Comparison of ENCODE assay signal across 8 cellular contexts in genomic region chr7:1473864-1474512, GRCh38. TPM values are rescaled to one million over a fixed set of nuclear protein-coding genes. Genes with fewer than 3 reads are reported as not detected.
DNase-seq lines count a peak whose midpoint lies in the region; ATAC-seq, FAIRE-seq and TF ChIP-seq lines count a peak whose summit lies in the region.

No MANE protein-coding gene starts in this region.

- no peak overlapping the region for H3K9ac ChIP-seq in OCI-LY3 (ENCODE audit: low read length)

- ATAC-seq in mucosa of descending colon (peak; percentile 96), HG03432 (IDR thresholded peaks at IDR 0.05; ENCODE audit: unreplicated experiment) (no peak)

- no peaks in the 10 kb centered on the region for H3K79me2 ChIP-seq in OCI-LY3 (ENCODE audit: low read length)

- H3K36me3 ChIP-seq in OCI-LY3 (replicated peaks; ENCODE audit: low read depth, low read length) (peaks cover 2% of the 10 kb centered on the region), mucosa of descending colon (ENCODE audit: low read depth) (peaks cover 5% of the 10 kb centered on the region)

- intact Hi-C loops in mucosa of descending colon (cut with DNase I, micrococcal nuclease): no loop called here

- no peaks in the 10 kb centered on the region for H4K20me1 ChIP-seq in OCI-LY3 (ENCODE audit: insufficient read depth, low read length)

- no peak overlapping the region for H2AFZ ChIP-seq in OCI-LY3 (ENCODE audit: low read depth, low read length)

- H3K27ac ChIP-seq in OCI-LY3 (ENCODE audit: low read length): no peak overlapping the region

- H3K4me1 ChIP-seq in OCI-LY3 (ENCODE audit: low read length): no peaks in the 10 kb centered on the region
- H3K4me1 ChIP-seq in mucosa of descending colon (ENCODE audit: low read depth): peaks cover 9% of the 10 kb centered on the region

- DNase-seq in KG1 (lab: John Stamatoyannopoulos, UW) (peak; percentile 22), epidermal melanocyte (ENCODE audit: insufficient read length, low spot score) (peak; percentile 99), mucosa of descending colon (peak; percentile 94 to 95 (median 94))
- peak; percentile 96 for DNase-seq in activated CD8-positive, alpha-beta memory T cell treated with anti-CD3 and anti-CD28 coated beads, Interleukin-2, amount 50 U/mL, for 48 hours
- peak; percentile 78 for DNase-seq in stimulated activated CD8-positive, alpha-beta memory T cell treated with anti-CD3 and anti-CD28 coated beads, Interleukin-4, amount 100 ng/mL, for 24 hours (ENCODE audit: low read depth)

- no peaks in the 10 kb centered on the region for H3K27me3 ChIP-seq in OCI-LY3 (ENCODE audit: low read depth, low read length)

- H3K4me3 ChIP-seq in OCI-LY3 (ENCODE audit: low read length): no peak overlapping the region
- no peak overlapping the region for H3K4me3 ChIP-seq in mucosa of descending colon

- FAIRE-seq in G401.6 (lab: Jason Lieb, UNC): peak; percentile 74

- peak; percentile 59 for TF ChIP-seq CTCF in OCI-LY3 (IDR thresholded peaks at IDR 0.05; ENCODE audit: low read depth, low read length)
- peak; percentile 96 for TF ChIP-seq CTCF in mucosa of descending colon (IDR thresholded peaks at IDR 0.05)

- no peak overlapping the region for H3K4me2 ChIP-seq in OCI-LY3 (ENCODE audit: low read length)

- H3K9me3 ChIP-seq in OCI-LY3 (ENCODE audit: insufficient read depth, low read length): no peaks in the 10 kb centered on the region
- no peaks in the 10 kb centered on the region for H3K9me3 ChIP-seq in mucosa of descending colon

RNA-seq across cellular contexts. Expression of gene MICALL2, which starts 14.7 kb away (rescaled TPM):
- 10 to 100 TPM; 59.9 to 96.2 (median 94.5) TPM for total RNA-seq in mucosa of descending colon

RNA-seq across cellular contexts. Expression of gene INTS1, which starts 30.2 kb away (rescaled TPM):
- total RNA-seq in mucosa of descending colon: 10 to 100 TPM; 79.6 to 94.3 (median 88.0) TPM

RNA-seq across cellular contexts. Expression of gene MAFK, which starts 56.5 kb away (rescaled TPM):
- 10 to 100 TPM; 43.6 to 66.2 (median 52.2) TPM for total RNA-seq in mucosa of descending colon

Comparison
In these comparisons a context has a peak if more than half of its experiments do, and no peak if none do; other contexts are left out.
1. DNase-seq: peak in every context shown above with its lines; median percentile 99 in epidermal melanocyte; 96 in activated CD8-positive, alpha-beta memory T cell treated with anti-CD3 and anti-CD28 coated beads, Interleukin-2, amount 50 U/mL, for 48 hours; 94 in mucosa of descending colon; 78 in stimulated activated CD8-positive, alpha-beta memory T cell treated with anti-CD3 and anti-CD28 coated beads, Interleukin-4, amount 100 ng/mL, for 24 hours; 22 in KG1.